ENCODE assay signal across 21 cellular contexts in genomic region chr7:158448701-158449100, GRCh38.
DNase-seq lines count a peak whose midpoint lies in the region; ATAC-seq and TF ChIP-seq lines count a peak whose summit lies in the region.
"Had no signal": no experiment of that assay in that cellular context is flagged by ENCODE, and none has a peak within 500 bp of the region (broad histone marks: within the 10 kb centered on the region; RNA-seq: fewer than 3 reads in every experiment).

No MANE protein-coding gene starts in this region.

- no peak overlapping the region for H3K27ac ChIP-seq in endodermal cell (ENCODE audit: low read depth, low read length)
- H3K27ac ChIP-seq in neuronal stem cell (replicated peaks; ENCODE audit: low read length), result no peak overlapping the region
- H3K27ac ChIP-seq in trophoblast cell (ENCODE audit: low read depth, low read length), result no peak overlapping the region
- H3K27ac ChIP-seq: 22Rv1; BLaER1 treated with 17β-estradiol and CSF1 and Interleukin-3, amounts not matched to agents 10 nM and 100 nM had no signal

- H3K23ac ChIP-seq in neuronal stem cell (ENCODE audit: low read depth, low read length, poor library complexity) (no peak overlapping the region), trophoblast cell (ENCODE audit: low read length) (no peak overlapping the region)

- H3K4me3 Mint-ChIP-seq in endodermal cell, result no peak overlapping the region
- H3K4me3 Mint-ChIP-seq: CD14-positive monocyte; CD4-positive, alpha-beta T cell; CD8-positive, alpha-beta memory T cell; GM23338; HFFc6 had no signal

- H3K4me3 ChIP-seq in endodermal cell (ENCODE audit: low read length) (no peak overlapping the region), neuronal stem cell (ENCODE audit: low read length in 2 of 2) (no peak overlapping the region), trophoblast cell (ENCODE audit: low read depth, low read length) (no peak overlapping the region)
- H3K4me3 ChIP-seq: BLaER1 treated with 17β-estradiol and CSF1 and Interleukin-3, amounts not matched to agents 10 nM and 100 nM; GM23338; HAP-1 had no signal

- H3K9me3 ChIP-seq in endodermal cell (ENCODE audit: control insufficient read depth, low read length), result peaks cover 67% of the 10 kb centered on the region
- H3K9me3 ChIP-seq in neuronal stem cell (replicated peaks in 1 of 2; ENCODE audit: control insufficient read depth in 2 of 2, insufficient read depth in 1 of 2, low read depth in 1 of 2, low read length in 2 of 2), result no peaks in the 10 kb centered on the region
- peaks cover 3% of the 10 kb centered on the region for H3K9me3 ChIP-seq in trophoblast cell (ENCODE audit: insufficient read depth, low read depth, low read length)
- H3K9me3 ChIP-seq: BE2C; BLaER1 treated with 17β-estradiol and CSF1 and Interleukin-3, amounts not matched to agents 10 nM and 100 nM; HAP-1 had no signal

- no peaks in the 10 kb centered on the region for H3K9me3 Mint-ChIP-seq in endodermal cell
- H3K9me3 Mint-ChIP-seq: CD4-positive, alpha-beta T cell; CD8-positive, alpha-beta memory T cell had no signal

- H3K4ac ChIP-seq in neuronal stem cell (ENCODE audit: low read length) (no peak overlapping the region), trophoblast cell (ENCODE audit: low read depth, low read length) (no peak overlapping the region)

- no peak for ATAC-seq in left cardiac atrium
- ATAC-seq: GM23338 had no signal

- DNase-seq in cardiac septum (ENCODE audit: low spot score) (peak; percentile 68), left cardiac atrium (no peak), endodermal cell (peak; percentile 13), neuronal stem cell (ENCODE audit: low spot score) (no peak), trophoblast cell (no peak), NCI-H2081 treated with DMSO at 0.1 percent for 48 hours (lab: John Stamatoyannopoulos, UW) (no peak), GM10266 (ENCODE audit: extremely low spot score) (no peak)
- DNase-seq: AML-193; BE2C; CD4-positive, alpha-beta T cell; CD8-positive, alpha-beta memory T cell; DMS 273 treated with DMSO at 0.1 percent for 48 hours; DMS79; EL; GDM1; HFFc6 had no signal

- H2BK120ac ChIP-seq in neuronal stem cell (ENCODE audit: low read depth, low read length) (no peak overlapping the region), trophoblast cell (ENCODE audit: insufficient read depth, low read length, poor library complexity) (no peak overlapping the region)

- H4K12ac ChIP-seq in trophoblast cell (ENCODE audit: low read depth, low read length), result no peak overlapping the region

- H2BK12ac ChIP-seq in neuronal stem cell (ENCODE audit: low read length) (no peak overlapping the region), trophoblast cell (ENCODE audit: low read length) (no peak overlapping the region)

- no peaks in the 10 kb centered on the region for H3K4me1 ChIP-seq in endodermal cell (ENCODE audit: control insufficient read depth, insufficient read depth, low read length)
- H3K4me1 ChIP-seq in neuronal stem cell (ENCODE audit: control insufficient read depth in 2 of 2, insufficient read depth in 1 of 2, low read depth in 1 of 2, low read length in 2 of 2), result peaks cover 0 to 1% of the 10 kb centered on the region in 2 donors
- H3K4me1 ChIP-seq in trophoblast cell (ENCODE audit: control insufficient read depth in 1 of 2, insufficient read depth in 2 of 2, low read length in 2 of 2), result no peaks in the 10 kb centered on the region
- H3K4me1 ChIP-seq: BE2C, HAP-1 had no signal

- 79 to 88% methylated on average over 8 to 10 of the region's 10 CpGs for WGBS in endodermal cell (ENCODE audit: insufficient coverage in 1 of 2, insufficient read length in 1 of 2), 2 experiments
- no CpG with 5 or more reads among the region's 10 CpGs for WGBS in neuronal stem cell (ENCODE audit: extremely low coverage in 2 of 2, insufficient read length in 2 of 2, insufficient replicate concordance in 1 of 2), 2 donors
- WGBS in trophoblast cell (ENCODE audit: extremely low coverage, insufficient coverage, insufficient read length), result no CpG with 5 or more reads among the region's 10 CpGs

- no peak overlapping the region for H2AFZ ChIP-seq in neuronal stem cell (ENCODE audit: low read length)
- no peak overlapping the region for H2AFZ ChIP-seq in trophoblast cell (ENCODE audit: insufficient read depth, low read length, poor library complexity)
- H2AFZ ChIP-seq: GM23338 had no signal

- H2BK15ac ChIP-seq in neuronal stem cell (ENCODE audit: low read length), result no peak overlapping the region

- intact Hi-C loops in cardiac septum (cut with DNase I) (no loop called here), left cardiac atrium (cut with DNase I) (no loop called here)

- H3K27me3 Mint-ChIP-seq in endodermal cell (ENCODE audit: insufficient read depth), result no peaks in the 10 kb centered on the region
- H3K27me3 Mint-ChIP-seq: CD4-positive, alpha-beta T cell; CD8-positive, alpha-beta memory T cell had no signal

- no peaks in the 10 kb centered on the region for H3K79me2 ChIP-seq in trophoblast cell (ENCODE audit: control insufficient read depth, insufficient read depth, low read length, poor library complexity)

- H3K4me2 ChIP-seq in neuronal stem cell (ENCODE audit: insufficient read depth, low read length, poor library complexity, severe bottlenecking), result no peak overlapping the region
- H3K4me2 ChIP-seq in trophoblast cell (ENCODE audit: low read length), result no peak overlapping the region
- H3K4me2 ChIP-seq: BLaER1 treated with 17β-estradiol and CSF1 and Interleukin-3, amounts not matched to agents 10 nM and 100 nM; GM23338 had no signal

- H3K4me1 Mint-ChIP-seq in endodermal cell, result peaks cover 4% of the 10 kb centered on the region
- H3K4me1 Mint-ChIP-seq: CD14-positive monocyte; CD8-positive, alpha-beta memory T cell had no signal

- H2BK5ac ChIP-seq in neuronal stem cell (ENCODE audit: low read length) (no peak overlapping the region), trophoblast cell (ENCODE audit: low read depth, low read length, poor library complexity) (no peak overlapping the region)

- H3K27me3 ChIP-seq in endodermal cell (ENCODE audit: control insufficient read depth, insufficient read depth, low read length, poor library complexity, severe bottlenecking) (no peaks in the 10 kb centered on the region), neuronal stem cell (ENCODE audit: control insufficient read depth in 3 of 3, insufficient read depth in 3 of 3, low read depth in 1 of 3, low read length in 3 of 3) (peaks cover 0 to 4% (median 0%) of the 10 kb centered on the region in 3 experiments), trophoblast cell (ENCODE audit: insufficient read depth, low read length) (no peaks in the 10 kb centered on the region)
- H3K27me3 ChIP-seq: BE2C had no signal

- H3K18ac ChIP-seq in neuronal stem cell (ENCODE audit: low read length), result peak overlapping the region; percentile 52
- no peak overlapping the region for H3K18ac ChIP-seq in trophoblast cell (ENCODE audit: low read length)

- H4K8ac ChIP-seq in neuronal stem cell (ENCODE audit: low read depth, low read length) (no peak overlapping the region), trophoblast cell (ENCODE audit: low read depth, low read length) (no peak overlapping the region)

- H2AK5ac ChIP-seq in neuronal stem cell (ENCODE audit: low read depth, low read length), result no peak overlapping the region
- H2AK5ac ChIP-seq in trophoblast cell (ENCODE audit: low read length), result no peak overlapping the region

- no peaks in the 10 kb centered on the region for H3K79me1 ChIP-seq in neuronal stem cell (ENCODE audit: low read depth, low read length)
- no peaks in the 10 kb centered on the region for H3K79me1 ChIP-seq in trophoblast cell (ENCODE audit: low read length)

- H4K91ac ChIP-seq in neuronal stem cell (ENCODE audit: low read depth, low read length, poor library complexity), result no peak overlapping the region
- H4K91ac ChIP-seq in trophoblast cell (ENCODE audit: low read depth, low read length), result no peak overlapping the region

- H3K27ac Mint-ChIP-seq in endodermal cell, result no peak overlapping the region
- H3K27ac Mint-ChIP-seq: CD14-positive monocyte; CD4-positive, alpha-beta T cell; CD8-positive, alpha-beta memory T cell; GM23338; HFFc6 had no signal

- H3K9ac ChIP-seq in endodermal cell (ENCODE audit: extremely low read depth, low read length, poor library complexity, severe bottlenecking) (no peak overlapping the region), neuronal stem cell (ENCODE audit: low read depth, low read length, poor library complexity) (no peak overlapping the region), trophoblast cell (ENCODE audit: low read length) (no peak overlapping the region)
- H3K9ac ChIP-seq: BLaER1 treated with 17β-estradiol and CSF1 and Interleukin-3, amounts not matched to agents 10 nM and 100 nM had no signal

- H3K36me3 ChIP-seq in endodermal cell (ENCODE audit: control insufficient read depth, insufficient read depth, low read length), result no peaks in the 10 kb centered on the region
- no peaks in the 10 kb centered on the region for H3K36me3 ChIP-seq in neuronal stem cell (replicated peaks in 1 of 2; ENCODE audit: control insufficient read depth in 2 of 2, insufficient read depth in 2 of 2, low read length in 2 of 2)
- no peaks in the 10 kb centered on the region for H3K36me3 ChIP-seq in trophoblast cell (ENCODE audit: control insufficient read depth in 1 of 2, insufficient read depth in 2 of 2, low read length in 2 of 2)
- H3K36me3 ChIP-seq: BE2C; BLaER1 treated with 17β-estradiol and CSF1 and Interleukin-3, amounts not matched to agents 10 nM and 100 nM; HAP-1 had no signal

- H3K36me3 Mint-ChIP-seq in endodermal cell (ENCODE audit: low read depth), result no peaks in the 10 kb centered on the region
- H3K36me3 Mint-ChIP-seq: CD14-positive monocyte; CD8-positive, alpha-beta memory T cell had no signal

- no peak overlapping the region for H3K14ac ChIP-seq in neuronal stem cell (ENCODE audit: low read length)
- no peak overlapping the region for H3K14ac ChIP-seq in trophoblast cell (ENCODE audit: low read length)

- TF ChIP-seq CTCF in endodermal cell (conservative IDR thresholded peaks at IDR 0.05) (no peak), GM10266 (IDR thresholded peaks at IDR 0.05; ENCODE audit: control insufficient read depth, insufficient read depth, low read depth, missing control alignments) (no peak)

Comparison
In these comparisons a context has a peak if more than half of its experiments do, and no peak if none do; other contexts are left out.
1. DNase-seq: peak in cardiac septum (single experiment) and endodermal cell (single experiment); none in left cardiac atrium (single experiment), neuronal stem cell (single experiment), trophoblast cell (0 of 2), NCI-H2081 treated with DMSO at 0.1 percent for 48 hours (single experiment) and GM10266 (single experiment).